Comparison of ENCODE assay signal across 25 cellular contexts in genomic region chr11:134691985-134692384, GRCh38.
A peak's percentile ranks its signal among the peaks of the same experiment; 100 is the strongest.
DNase-seq lines count a peak whose midpoint lies in the region; ATAC-seq and TF ChIP-seq lines count a peak whose summit lies in the region.
"Had no signal": no experiment of that assay in that cellular context is flagged by ENCODE, and none has a peak within 500 bp of the region (broad histone marks: within the 10 kb centered on the region; RNA-seq: fewer than 3 reads in every experiment).

No MANE protein-coding gene starts in this region.

- H3K4me2 ChIP-seq in PC-3 (ENCODE audit: low read length), result 0 out of 2 replicates have a peak overlapping the region, but pooled peaks have one; percentile 5
- H3K4me2 ChIP-seq: BLaER1 treated with 17β-estradiol and CSF1 and Interleukin-3, amounts not matched to agents 10 nM and 100 nM had no signal

- no peak overlapping the region for H3K4me3 ChIP-seq in AG10803 (ENCODE audit: low read length)
- H3K4me3 ChIP-seq in PC-3 (ENCODE audit: low read length), result no peak overlapping the region
- H3K4me3 ChIP-seq in dorsolateral prefrontal cortex, result peak overlapping the region in 34 of 59 donors; percentile 0 to 54 (median 26)
- H3K4me3 ChIP-seq in coronary artery, result no peak overlapping the region
- H3K4me3 ChIP-seq in MG63, result no peak overlapping the region
- H3K4me3 ChIP-seq: BLaER1 treated with 17β-estradiol and CSF1 and Interleukin-3, amounts not matched to agents 10 nM and 100 nM had no signal

- no peaks in the 10 kb centered on the region for H3K9me2 ChIP-seq in PC-3 (replicated peaks; ENCODE audit: low read length)

- no peaks in the 10 kb centered on the region for H3F3A ChIP-seq in PC-3 (ENCODE audit: low read length, unreplicated experiment)

- H3K36me3 ChIP-seq in PC-3 (ENCODE audit: low read depth, low read length), result no peaks in the 10 kb centered on the region
- H3K36me3 ChIP-seq in MG63, result no peaks in the 10 kb centered on the region
- H3K36me3 ChIP-seq: BLaER1 treated with 17β-estradiol and CSF1 and Interleukin-3, amounts not matched to agents 10 nM and 100 nM had no signal

- no peak overlapping the region for H3K27ac Mint-ChIP-seq in activated naive CD4-positive, alpha-beta T cell treated with anti-CD3 and anti-CD28 coated beads, Interleukin-2, amount 50 U/mL, for 72 hours
- H3K27ac Mint-ChIP-seq: activated CD4-positive, alpha-beta memory T cell treated with anti-CD3 and anti-CD28 coated beads, Interleukin-2, amount 10 ng/mL, durations not matched to agents 7 days and 5 days; naive thymus-derived CD8-positive, alpha-beta T cell; type B pancreatic cell; WTC11 had no signal

- H3K27me3 ChIP-seq in PC-3 (ENCODE audit: low read length), result peaks cover 9% of the 10 kb centered on the region; the same call in 1 of the 2 replicates
- peaks cover 0 to 31% (median 5%) of the 10 kb centered on the region in 45 donors for H3K27me3 ChIP-seq in dorsolateral prefrontal cortex
- H3K27me3 ChIP-seq in MG63, result peaks cover 8% of the 10 kb centered on the region; the same call in 1 of the 2 replicates
- H3K27me3 ChIP-seq: BLaER1 treated with 17β-estradiol and CSF1 and Interleukin-3, amounts not matched to agents 10 nM and 100 nM had no signal

- H2AFZ ChIP-seq in PC-3 (ENCODE audit: low read length), result no peak overlapping the region
- H2AFZ ChIP-seq: parathyroid adenoma had no signal

- intact Hi-C loops in PC-3 (cut with micrococcal nuclease) (no loop called here), dorsolateral prefrontal cortex (cut with DNase I) (no loop called here)

- CTCF ChIA-PET in PC-3 (lab: Charles Lee), result no interaction called here

- DNase-seq in AG10803 (ENCODE audit: low read depth), result peak; percentile 4
- peak; percentile 28 for DNase-seq in PC-3
- no peak for DNase-seq in dorsolateral prefrontal cortex
- peak; percentile 44 for DNase-seq in iris pigment epithelial cell (ENCODE audit: low read depth)
- no peak for DNase-seq in DMS153 (lab: John Stamatoyannopoulos, UW)
- DNase-seq in activated naive CD4-positive, alpha-beta T cell treated with anti-CD3 and anti-CD28 coated beads, Interleukin-2, amount 50 U/mL, for 72 hours (ENCODE audit: low spot score in 2 of 2), result no peak
- DNase-seq in coronary artery (ENCODE audit: low spot score), result no peak
- no peak for DNase-seq in MG63
- DNase-seq: activated CD4-positive, alpha-beta memory T cell treated with anti-CD3 and anti-CD28 coated beads, Interleukin-2, amount 10 ng/mL, durations not matched to agents 7 days and 5 days; activated effector memory CD4-positive, alpha-beta T cell treated with anti-CD3 and anti-CD28 coated beads, Interleukin-2, amount 50 U/mL, for 16 hours; activated T-cell treated with anti-CD3 and anti-CD28 coated beads for 4 hours; caudate nucleus; H7; KBM-7; left cardiac atrium; naive thymus-derived CD8-positive, alpha-beta T cell; NCI-H1694; NCI-H2171; NCI-H524 treated with DMSO at 0.1 percent for 48 hours; T-helper 9 cell had no signal

- no TSS peak for BruUV-seq in PC-3 (replicated peaks; lab: Mats Ljungman, UMichigan)

- H3K27ac ChIP-seq in PC-3 (ENCODE audit: low read length) (no peak overlapping the region), dorsolateral prefrontal cortex (no peak overlapping the region), coronary artery (no peak overlapping the region)
- H3K27ac ChIP-seq: BLaER1 treated with 17β-estradiol and CSF1 and Interleukin-3, amounts not matched to agents 10 nM and 100 nM; parathyroid adenoma; RWPE1 had no signal

- no peak for ATAC-seq in PC-3
- no peak for ATAC-seq in activated naive CD4-positive, alpha-beta T cell treated with anti-CD3 and anti-CD28 coated beads, Interleukin-2, amount 50 U/mL, for 72 hours
- ATAC-seq: left cardiac atrium; naive thymus-derived CD8-positive, alpha-beta T cell; WTC11 had no signal

- H3K9ac ChIP-seq in PC-3 (ENCODE audit: low read length), result no peak overlapping the region
- H3K9ac ChIP-seq: BLaER1 treated with 17β-estradiol and CSF1 and Interleukin-3, amounts not matched to agents 10 nM and 100 nM; parathyroid adenoma had no signal

- POLR2A ChIA-PET in PC-3 (lab: Charles Lee; ENCODE audit: unreplicated experiment), result no interaction called here

- H3K36me3 Mint-ChIP-seq in activated naive CD4-positive, alpha-beta T cell treated with anti-CD3 and anti-CD28 coated beads, Interleukin-2, amount 50 U/mL, for 72 hours, result no peaks in the 10 kb centered on the region
- H3K36me3 Mint-ChIP-seq: naive thymus-derived CD8-positive, alpha-beta T cell; type B pancreatic cell; WTC11 had no signal

- H3K9me3 Mint-ChIP-seq in activated naive CD4-positive, alpha-beta T cell treated with anti-CD3 and anti-CD28 coated beads, Interleukin-2, amount 50 U/mL, for 72 hours, result no peaks in the 10 kb centered on the region
- H3K9me3 Mint-ChIP-seq: activated CD4-positive, alpha-beta memory T cell treated with anti-CD3 and anti-CD28 coated beads, Interleukin-2, amount 10 ng/mL, durations not matched to agents 7 days and 5 days; naive thymus-derived CD8-positive, alpha-beta T cell; type B pancreatic cell had no signal

- no peak for TF ChIP-seq CTCF in AG10803 (conservative IDR thresholded peaks at IDR 0.05; ENCODE audit: low read length)
- TF ChIP-seq CTCF in PC-3 (conservative IDR thresholded peaks at IDR 0.05; ENCODE audit: low read depth, low read length), result no peak
- no peak for TF ChIP-seq CTCF in dorsolateral prefrontal cortex (IDR thresholded peaks at IDR 0.05 in 54 of 56, conservative IDR thresholded peaks at IDR 0.05 in 2 of 56; ENCODE audit: low read depth in 1 of 56, partially characterized antibody in 56 of 56)
- TF ChIP-seq CTCF in coronary artery (IDR thresholded peaks at IDR 0.05), result no peak

- H3K79me2 ChIP-seq in PC-3 (ENCODE audit: low read length), result no peaks in the 10 kb centered on the region
- H3K79me2 ChIP-seq: parathyroid adenoma had no signal

- H3K9me3 ChIP-seq in PC-3 (ENCODE audit: low read length) (0 out of 2 replicates have a peak, but pooled peaks cover 3% of the 10 kb centered on the region), MG63 (no peaks in the 10 kb centered on the region)
- H3K9me3 ChIP-seq: BLaER1 treated with 17β-estradiol and CSF1 and Interleukin-3, amounts not matched to agents 10 nM and 100 nM had no signal

- 0 out of 2 replicates have a peak, but pooled peaks cover 4% of the 10 kb centered on the region for H3K4me1 ChIP-seq in PC-3 (ENCODE audit: insufficient read depth, low read length)
- H3K4me1 ChIP-seq: BLaER1 treated with 17β-estradiol and CSF1 and Interleukin-3, amounts not matched to agents 10 nM and 100 nM; parathyroid adenoma had no signal

- H4K20me1 ChIP-seq in PC-3 (ENCODE audit: low read length), result no peaks in the 10 kb centered on the region
- H4K20me1 ChIP-seq: BLaER1 treated with 17β-estradiol and CSF1 and Interleukin-3, amounts not matched to agents 10 nM and 100 nM had no signal

Comparison
In these comparisons a context has a peak if more than half of its experiments do, and no peak if none do; other contexts are left out.
1. DNase-seq: peak in AG10803 (single experiment), PC-3 (single experiment) and iris pigment epithelial cell (single experiment); none in dorsolateral prefrontal cortex (0 of 10), DMS153 (single experiment), activated naive CD4-positive, alpha-beta T cell treated with anti-CD3 and anti-CD28 coated beads, Interleukin-2, amount 50 U/mL, for 72 hours (0 of 2), coronary artery (single experiment) and MG63 (single experiment).
2. H3K4me3 ChIP-seq: peak in dorsolateral prefrontal cortex (34 of 59); none in AG10803 (single experiment), PC-3 (single experiment), coronary artery (single experiment) and MG63 (single experiment).